Comparison of ENCODE assay signal across 17 cellular contexts in genomic region chr12:65525501-65526141, GRCh38.
DNase-seq lines count a peak whose midpoint lies in the region; ATAC-seq and TF ChIP-seq lines count a peak whose summit lies in the region.
"Had no signal": no experiment of that assay in that cellular context is flagged by ENCODE, and none has a peak within 500 bp of the region (broad histone marks: within the 10 kb centered on the region; RNA-seq: fewer than 3 reads in every experiment).

No MANE protein-coding gene starts in this region.

- H2AK5ac ChIP-seq in mesenchymal stem cell (ENCODE audit: low read length, severe bottlenecking), result peak overlapping the region; percentile 70

- peak overlapping the region; percentile 77 for H4K91ac ChIP-seq in mesenchymal stem cell (ENCODE audit: low read length)

- TF ChIP-seq CTCF in omental fat pad (IDR thresholded peaks at IDR 0.05), result no peak

- H3K36me3 ChIP-seq in mesenchymal stem cell (ENCODE audit: control insufficient read depth in 1 of 2, insufficient read depth in 2 of 2, low read depth in 1 of 2, low read length in 2 of 2), result no peaks in the 10 kb centered on the region
- H3K36me3 ChIP-seq: thyroid gland had no signal

- H2BK5ac ChIP-seq in mesenchymal stem cell (ENCODE audit: low read depth, low read length, poor library complexity, severe bottlenecking), result no peak overlapping the region

- no peak overlapping the region for H3K27ac ChIP-seq in mesenchymal stem cell (ENCODE audit: low read length, poor library complexity, severe bottlenecking)
- H3K27ac ChIP-seq: thyroid gland had no signal

- H2BK15ac ChIP-seq in mesenchymal stem cell (ENCODE audit: low read depth, poor library complexity, severe bottlenecking), result no peak overlapping the region

- no peak overlapping the region for H2AFZ ChIP-seq in mesenchymal stem cell (ENCODE audit: low read depth, low read length)

- H2BK12ac ChIP-seq in mesenchymal stem cell (ENCODE audit: low read length in 2 of 2), result peak overlapping the region; percentile 75 to 81

- peaks cover 5% of the 10 kb centered on the region for H3K4me1 ChIP-seq in mesenchymal stem cell (ENCODE audit: control insufficient read depth, insufficient read depth, low read depth, low read length)

- H3K14ac ChIP-seq in mesenchymal stem cell (ENCODE audit: low read length in 2 of 2), result no peak overlapping the region

- no peak overlapping the region for H3K4me3 ChIP-seq in mesenchymal stem cell (ENCODE audit: insufficient read depth in 1 of 2, low read depth in 1 of 2, low read length in 2 of 2)
- H3K4me3 ChIP-seq: thyroid gland had no signal

- ATAC-seq in omental fat pad (ENCODE audit: low FRiP score), result no peak
- ATAC-seq: left ventricle myocardium superior, WTC11 had no signal

- DNase-seq in EH (ENCODE audit: low read depth), result peak; percentile 98
- peak; percentile 90 for DNase-seq in HT1080 (ENCODE audit: low read depth)
- peak; percentile 75 for DNase-seq in cerebellar cortex (ENCODE audit: low spot score)
- DNase-seq in mesenchymal stem cell, result peak; percentile 74
- DNase-seq in NCI-H1417 (lab: John Stamatoyannopoulos, UW), result no peak
- no peak for DNase-seq in omental fat pad (ENCODE audit: low spot score)
- DNase-seq in SKM-1 treated with dmso at 0.1 percent for 144 hours (lab: John Stamatoyannopoulos, UW; ENCODE audit: unreplicated experiment), result no peak
- no peak for DNase-seq in epidermal melanocyte (ENCODE audit: insufficient read length, low spot score)
- DNase-seq: activated naive CD4-positive, alpha-beta T cell treated with anti-CD3 and anti-CD28 coated beads, Interleukin-2, amount 10 ng/mL, durations not matched to agents 7 days and 5 days; central memory CD4-positive, alpha-beta T cell; hypothalamus; left ventricle myocardium superior; naive B cell; OCI-M1; stimulated activated CD4-positive, alpha-beta T cell treated with anti-CD3 and anti-CD28 coated beads, Interleukin-1b, Interleukin-23, amount 100 ng/mL, for 48 hours; thyroid gland had no signal

- peak overlapping the region; percentile 3 to 58 for H3K18ac ChIP-seq in mesenchymal stem cell (ENCODE audit: low read depth in 1 of 2, low read length in 2 of 2)

- no peaks in the 10 kb centered on the region for H3K27me3 ChIP-seq in mesenchymal stem cell (ENCODE audit: control insufficient read depth in 1 of 2, insufficient read depth in 1 of 2, low read length in 2 of 2)
- H3K27me3 ChIP-seq: thyroid gland had no signal

- H3K9ac ChIP-seq in mesenchymal stem cell (ENCODE audit: low read length), result no peak overlapping the region

- H3K4me2 ChIP-seq in mesenchymal stem cell (ENCODE audit: low read length, poor library complexity, severe bottlenecking), result no peak overlapping the region

- peak overlapping the region; percentile 52 for H4K8ac ChIP-seq in mesenchymal stem cell (ENCODE audit: low read length)

- no peaks in the 10 kb centered on the region for H3K9me3 ChIP-seq in mesenchymal stem cell (ENCODE audit: control insufficient read depth, low read length)
- H3K9me3 ChIP-seq: thyroid gland had no signal

- no peaks in the 10 kb centered on the region for H3K79me1 ChIP-seq in mesenchymal stem cell (replicated peaks; ENCODE audit: low read length, poor library complexity, severe bottlenecking)

- H3K23ac ChIP-seq in mesenchymal stem cell (ENCODE audit: low read length in 2 of 2), result no peak overlapping the region

- H2BK120ac ChIP-seq in mesenchymal stem cell (ENCODE audit: low read depth, low read length), result no peak overlapping the region

- WGBS in mesenchymal stem cell, result 46% methylated on average over 2 of the region's 3 CpGs

- H3K4ac ChIP-seq in mesenchymal stem cell (ENCODE audit: low read depth in 1 of 2, low read length in 2 of 2), result peak overlapping the region; percentile 40 to 67

Comparison
In these comparisons a context has a peak if more than half of its experiments do, and no peak if none do; other contexts are left out.
1. DNase-seq: peak in EH (single experiment), HT1080 (single experiment), cerebellar cortex (single experiment) and mesenchymal stem cell (single experiment); none in NCI-H1417 (0 of 3), omental fat pad (single experiment), SKM-1 treated with dmso at 0.1 percent for 144 hours (single experiment) and epidermal melanocyte (single experiment).